8 cellular contexts compared by ENCODE assay signal in the genomic region with DNA sequence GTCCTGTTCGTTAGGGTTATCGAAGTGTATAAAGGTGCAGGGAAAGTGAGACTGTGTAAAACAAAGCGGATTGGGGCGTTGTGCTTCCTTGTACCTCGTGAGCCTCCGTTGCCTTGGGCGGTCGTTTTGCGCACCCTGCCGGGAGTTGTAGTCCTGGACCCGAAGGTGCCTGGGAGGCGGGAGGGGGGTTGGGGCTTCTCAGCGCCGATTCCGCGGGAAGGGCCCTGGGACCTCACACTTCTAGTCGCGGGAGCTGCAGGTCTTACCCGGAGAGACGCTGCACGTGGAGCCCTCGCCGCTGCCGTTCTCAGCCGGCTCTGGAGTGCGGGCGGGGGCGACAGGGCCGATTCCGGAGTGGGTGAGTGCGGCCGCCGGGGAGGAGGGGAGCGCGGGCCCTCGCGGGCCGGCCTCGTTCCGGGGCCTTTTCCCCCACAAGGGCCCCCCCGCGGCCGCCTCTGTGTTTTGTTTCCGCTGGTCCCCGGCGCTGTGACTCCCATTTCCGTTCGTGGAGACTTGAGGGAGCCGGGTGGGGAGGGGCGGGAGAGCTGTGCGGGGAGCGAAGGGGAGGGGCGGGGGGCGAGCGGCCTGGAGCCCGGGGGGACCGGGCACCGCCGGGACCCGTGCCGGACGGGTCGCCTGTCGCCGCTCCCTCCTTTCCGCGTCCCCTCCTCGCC. TPM values are rescaled to one million over a fixed set of nuclear protein-coding genes. Genes with fewer than 3 reads are reported as not detected.
DNase-seq lines count a peak whose midpoint lies in the region; ATAC-seq and TF ChIP-seq lines count a peak whose summit lies in the region.

No MANE protein-coding gene starts in this region.

- peak overlapping the region; percentile 100 for H3K9ac ChIP-seq in HUES48 (ENCODE audit: low read depth, low read length)
- peak overlapping the region; percentile 99 for H3K9ac ChIP-seq in OCI-LY1 (ENCODE audit: low read length)
- peak overlapping the region; percentile 95 for H3K9ac ChIP-seq in mucosa of stomach (ENCODE audit: low read length)

- peaks cover 60% of the 10 kb centered on the region for H3K36me3 Mint-ChIP-seq in activated T-cell treated with anti-CD3 and anti-CD28 coated beads, Interleukin-2, amount 50 U/mL, for 24 hours (ENCODE audit: low read depth)

- H3F3A ChIP-seq in OCI-LY1 (ENCODE audit: insufficient read depth, low read length) = 0 out of 2 replicates have a peak, but pooled peaks cover 2% of the 10 kb centered on the region

- no peak overlapping the region for H2AFZ ChIP-seq in OCI-LY1 (ENCODE audit: low read length)

- peaks cover 63% of the 10 kb centered on the region for H3K4me1 Mint-ChIP-seq in activated T-cell treated with anti-CD3 and anti-CD28 coated beads, Interleukin-2, amount 50 U/mL, for 24 hours (ENCODE audit: low read depth)

- no peaks in the 10 kb centered on the region for H3K9me2 ChIP-seq in OCI-LY1 (ENCODE audit: low read depth, low read length)

- peak overlapping the region; percentile 97 for H3K4me3 ChIP-seq in HUES48 (ENCODE audit: low read depth, low read length)
- peak overlapping the region; percentile 97 for H3K4me3 ChIP-seq in OCI-LY1 (ENCODE audit: low read depth, low read length, poor library complexity, severe bottlenecking)
- H3K4me3 ChIP-seq in esophagus (ENCODE audit: low read depth in 1 of 2, low read length in 2 of 2) = peak overlapping the region; percentile 91 to 100
- H3K4me3 ChIP-seq in mucosa of stomach (ENCODE audit: low read length) = peak overlapping the region; percentile 99

- H3K9me3 Mint-ChIP-seq in activated T-cell treated with anti-CD3 and anti-CD28 coated beads, Interleukin-2, amount 50 U/mL, for 24 hours = no peaks in the 10 kb centered on the region

- WGBS in esophagus, 2 donors = 0% methylated on average over 50 to 68 of the region's 68 CpGs

- in situ Hi-C loops in Caki2 (cut with HindIII; ENCODE audit: low pct_unique_long_range_greater_than_20kb, low sequenced_read_pairs) = no loop called here

- TF ChIP-seq CTCF in OCI-LY1 (IDR thresholded peaks at IDR 0.05; ENCODE audit: low read length) = no peak

- peak; percentile 81 for DNase-seq in Caki2 (ENCODE audit: low read depth)
- DNase-seq in activated T-cell treated with anti-CD3 and anti-CD28 coated beads, Interleukin-2, amount 50 U/mL, for 24 hours = peak; percentile 91
- peak; percentile 89 for DNase-seq in stimulated activated CD8-positive, alpha-beta memory T cell treated with anti-CD3 and anti-CD28 coated beads, Interleukin-4, amount 100 ng/mL, for 48 hours

- peak overlapping the region; percentile 100 for H3K27ac Mint-ChIP-seq in activated T-cell treated with anti-CD3 and anti-CD28 coated beads, Interleukin-2, amount 50 U/mL, for 24 hours

- H4K20me1 ChIP-seq in OCI-LY1 (ENCODE audit: insufficient read depth, low read length) = no peaks in the 10 kb centered on the region

- H3K4me2 ChIP-seq in OCI-LY1 (ENCODE audit: low read length) = peak overlapping the region; percentile 97

- H3K4me3 Mint-ChIP-seq in activated T-cell treated with anti-CD3 and anti-CD28 coated beads, Interleukin-2, amount 50 U/mL, for 24 hours = peak overlapping the region; percentile 92

- H3K36me3 ChIP-seq in HUES48 (ENCODE audit: control insufficient read depth, insufficient read depth, low read length) (no peaks in the 10 kb centered on the region), OCI-LY1 (ENCODE audit: insufficient read depth, low read length) (peaks cover 7% of the 10 kb centered on the region), esophagus (ENCODE audit: control insufficient read depth in 2 of 2, insufficient read depth in 2 of 2, low read length in 1 of 2) (peaks cover 0 to 2% of the 10 kb centered on the region in 2 donors), mucosa of stomach (ENCODE audit: control insufficient read depth, insufficient read depth, low read length) (no peaks in the 10 kb centered on the region)

- H3K27me3 Mint-ChIP-seq in activated T-cell treated with anti-CD3 and anti-CD28 coated beads, Interleukin-2, amount 50 U/mL, for 24 hours = no peaks in the 10 kb centered on the region

- H3K4me1 ChIP-seq in HUES48 (ENCODE audit: control insufficient read depth, insufficient read depth, low read length) (peaks cover 16% of the 10 kb centered on the region), OCI-LY1 (ENCODE audit: insufficient read depth, low read length, severe bottlenecking) (peaks cover 60% of the 10 kb centered on the region), esophagus (ENCODE audit: control insufficient read depth in 2 of 2, insufficient read depth in 2 of 2, low read length in 1 of 2) (no peaks in the 10 kb centered on the region), mucosa of stomach (ENCODE audit: control insufficient read depth, insufficient read depth, low read length) (no peaks in the 10 kb centered on the region)

- ATAC-seq in GM21423 (IDR thresholded peaks at IDR 0.05; ENCODE audit: unreplicated experiment) = peak; percentile 57

- no peaks in the 10 kb centered on the region for H3K9me3 ChIP-seq in HUES48 (ENCODE audit: control insufficient read depth, insufficient read depth, low read length)
- no peaks in the 10 kb centered on the region for H3K9me3 ChIP-seq in OCI-LY1 (ENCODE audit: low read length)
- H3K9me3 ChIP-seq in esophagus (ENCODE audit: control insufficient read depth in 2 of 2, insufficient read depth in 1 of 2, low read depth in 1 of 2, low read length in 1 of 2) = no peaks in the 10 kb centered on the region
- H3K9me3 ChIP-seq in mucosa of stomach (ENCODE audit: control insufficient read depth, low read length) = no peaks in the 10 kb centered on the region

- H3K27ac ChIP-seq in HUES48 (ENCODE audit: low read depth, low read length) = peak overlapping the region; percentile 99
- H3K27ac ChIP-seq in OCI-LY1 (ENCODE audit: low read depth, low read length, poor library complexity, severe bottlenecking) = peak overlapping the region; percentile 94
- peak overlapping the region; percentile 97 to 100 for H3K27ac ChIP-seq in esophagus (ENCODE audit: low read depth in 2 of 2, low read length in 1 of 2)

- H3K27me3 ChIP-seq in HUES48 (ENCODE audit: control insufficient read depth, insufficient read depth, low read length) (no peaks in the 10 kb centered on the region), OCI-LY1 (ENCODE audit: insufficient read depth, low read length) (no peaks in the 10 kb centered on the region), esophagus (ENCODE audit: control insufficient read depth in 1 of 2, insufficient read depth in 2 of 2, low read length in 2 of 2) (no peaks in the 10 kb centered on the region), mucosa of stomach (ENCODE audit: control insufficient read depth, insufficient read depth, low read length) (no peaks in the 10 kb centered on the region)

- H3K79me2 ChIP-seq in OCI-LY1 (ENCODE audit: insufficient read depth, low read length) = peaks cover 77% of the 10 kb centered on the region

RNA-seq across cellular contexts. Expression of gene GABPA, which starts 0.6 kb away (rescaled TPM):
- 16.2 and 26.4 TPM in 2 replicates for total RNA-seq in Caki2 (2014; rRNA removed; shearing (Covaris generic); ENCODE audit: low replicate concordance)
- 1 to 10 TPM; 5.8 to 6.4 TPM for polyA plus RNA-seq in esophagus

RNA-seq across cellular contexts. Expression of gene ATP5PF, which starts 0.7 kb away (rescaled TPM):
- 67.9 and 91.3 TPM in 2 replicates for total RNA-seq in Caki2 (2014; rRNA removed; shearing (Covaris generic); ENCODE audit: low replicate concordance)
- 100 to 1,000 TPM; 232 to 294 TPM for polyA plus RNA-seq in esophagus

Comparison
In these comparisons a context has a peak if more than half of its experiments do, and no peak if none do; other contexts are left out.
1. Peak in every context shown above with its lines: DNase-seq, ATAC-seq, H3K4me3 ChIP-seq and H3K27ac ChIP-seq.